8 cellular contexts compared by ENCODE assay signal in genomic region chr17:17900615-17901520, GRCh38.
DNase-seq lines count a peak whose midpoint lies in the region; ATAC-seq and TF ChIP-seq lines count a peak whose summit lies in the region.

No MANE protein-coding gene starts in this region.

- in situ Hi-C loops in KBM-7 (cut with MboI; ENCODE audit: low pct_unique_long_range_greater_than_20kb, low sequenced_read_pairs) = no loop called here

- DNase-seq in HCEC 1CT (peak; percentile 94), foreskin fibroblast (peak; percentile 99 to 100), renal cortical epithelial cell (ENCODE audit: low read depth) (peak; percentile 88), KBM-7 (no peak), glutamatergic neuron (no peak)

- H3K36me3 Mint-ChIP-seq in glutamatergic neuron (ENCODE audit: unreplicated experiment) = peaks cover 7% of the 10 kb centered on the region

- no peak for TF ChIP-seq CTCF in foreskin fibroblast (IDR thresholded peaks at IDR 0.05; ENCODE audit: low read depth, low read length)
- no peak for TF ChIP-seq CTCF in glutamatergic neuron (IDR thresholded peaks at IDR 0.05; ENCODE audit: partially characterized antibody, unreplicated experiment)

- H3K4me3 Mint-ChIP-seq in glutamatergic neuron (ENCODE audit: unreplicated experiment) = no peak overlapping the region

- H3K27me3 Mint-ChIP-seq in glutamatergic neuron (ENCODE audit: unreplicated experiment) = no peaks in the 10 kb centered on the region

- peaks cover 13% of the 10 kb centered on the region for H3K4me1 Mint-ChIP-seq in glutamatergic neuron (ENCODE audit: low read depth, unreplicated experiment)

- peaks cover 3% of the 10 kb centered on the region for H3K9me3 Mint-ChIP-seq in glutamatergic neuron (ENCODE audit: unreplicated experiment)

- ATAC-seq in SK-N-SH treated with all-trans-retinoic acid at 6 μM for 48 hours (peak; percentile 90), GM21723 (IDR thresholded peaks at IDR 0.05; ENCODE audit: unreplicated experiment) (no peak), HG03469 (IDR thresholded peaks at IDR 0.05; ENCODE audit: unreplicated experiment) (no peak)

- H3K4me3 ChIP-seq in foreskin fibroblast (ENCODE audit: low read depth in 1 of 2, low read length in 2 of 2) = peak overlapping the region in 1 of 2 donors; percentile 15

- no peak overlapping the region for H3K27ac Mint-ChIP-seq in glutamatergic neuron (ENCODE audit: unreplicated experiment)

TF ChIP-seq in SK-N-SH treated with all-trans-retinoic acid at 6 μM for 48 hours, 23 proteins besides CTCF, POLR2A, EP300 and RAD21:
- peak; percentile 67 for TF ChIP-seq TSHZ2 (CRISPR knock-in tag; IDR thresholded peaks at IDR 0.05)
- TF ChIP-seq, protein P1, sequence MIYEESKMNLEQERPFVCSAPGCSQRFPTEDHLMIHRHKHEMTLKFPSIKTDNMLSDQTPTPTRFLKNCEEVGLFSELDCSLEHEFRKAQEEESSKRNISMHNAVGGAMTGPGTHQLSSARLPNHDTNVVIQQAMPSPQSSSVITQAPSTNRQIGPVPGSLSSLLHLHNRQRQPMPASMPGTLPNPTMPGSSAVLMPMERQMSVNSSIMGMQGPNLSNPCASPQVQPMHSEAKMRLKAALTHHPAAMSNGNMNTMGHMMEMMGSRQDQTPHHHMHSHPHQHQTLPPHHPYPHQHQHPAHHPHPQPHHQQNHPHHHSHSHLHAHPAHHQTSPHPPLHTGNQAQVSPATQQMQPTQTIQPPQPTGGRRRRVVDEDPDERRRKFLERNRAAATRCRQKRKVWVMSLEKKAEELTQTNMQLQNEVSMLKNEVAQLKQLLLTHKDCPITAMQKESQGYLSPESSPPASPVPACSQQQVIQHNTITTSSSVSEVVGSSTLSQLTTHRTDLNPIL (CRISPR knock-in tag; IDR thresholded peaks at IDR 0.05; ENCODE audit: low read depth) = no peak
- TF ChIP-seq CSDC2 (CRISPR knock-in tag; IDR thresholded peaks at IDR 0.05) = peak; percentile 80
- peak; percentile 45; the same call in 1 of the 2 replicates for TF ChIP-seq ISL1 (CRISPR knock-in tag; IDR thresholded peaks at IDR 0.05)
- peak; percentile 58; the same call in 1 of the 2 replicates for TF ChIP-seq ZFP3 (CRISPR knock-in tag; IDR thresholded peaks at IDR 0.05)
- TF ChIP-seq PATZ1 (CRISPR knock-in tag; IDR thresholded peaks at IDR 0.05; ENCODE audit: borderline replicate concordance) = peak; percentile 70; the same call in 1 of the 2 replicates

Comparison
In these comparisons a context has a peak if more than half of its experiments do, and no peak if none do; other contexts are left out.
1. DNase-seq: peak in HCEC 1CT (single experiment), foreskin fibroblast (2 of 2) and renal cortical epithelial cell (single experiment); none in KBM-7 (single experiment) and glutamatergic neuron (single experiment).